In the genomic region with DNA sequence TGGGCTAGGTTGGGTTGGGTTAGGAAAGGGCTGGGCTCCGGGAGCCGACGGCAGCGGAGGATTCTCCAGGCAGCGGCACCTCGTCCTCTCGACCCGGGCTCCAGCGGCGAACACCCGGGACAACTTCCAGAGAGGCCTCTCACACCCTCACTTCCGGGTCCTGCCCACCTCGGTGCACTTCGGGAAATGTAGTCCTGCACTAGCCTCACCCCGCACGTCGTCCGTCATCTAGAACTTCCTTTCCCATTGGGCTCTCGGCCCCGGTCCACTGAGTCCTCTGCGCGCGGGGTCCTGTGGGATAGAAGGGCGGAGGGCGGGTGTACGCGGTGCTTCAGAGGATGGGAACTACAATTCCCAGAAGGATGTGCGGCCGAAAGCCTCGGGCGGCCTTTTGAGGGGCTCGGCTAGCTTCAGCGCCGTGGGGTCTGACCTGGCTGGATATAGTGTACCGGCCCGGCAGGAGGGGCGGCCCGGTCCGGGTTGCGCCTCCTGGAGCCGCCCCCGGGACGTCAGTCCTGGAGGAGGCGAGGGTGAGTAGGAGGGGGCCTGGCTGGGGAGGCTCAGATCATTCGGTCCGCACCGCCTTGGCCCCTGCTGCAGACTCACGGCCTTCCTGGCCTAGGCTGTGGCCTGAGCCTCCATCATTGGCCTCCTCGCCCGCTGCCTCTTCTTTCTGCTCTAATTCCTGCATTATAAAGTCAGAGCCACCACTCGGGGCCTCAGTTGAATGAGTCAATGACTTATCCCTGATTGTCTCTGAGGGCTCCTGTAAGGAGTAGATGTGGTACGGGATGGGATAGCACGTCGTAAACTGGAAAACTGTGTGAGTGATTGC, we compare ENCODE assay signal across 1 cellular context.
TF ChIP-seq lines count a peak whose summit lies in the region.

TSS of gene ERP44 (minus strand) at position 114 of the 835 bp plus-strand sequence. CDS start 160 bp downstream, outside the sequence.
TSS of gene INVS (plus strand) at position 357 of the 835 bp plus-strand sequence. CDS start 5,279 bp downstream, outside the sequence.

TF ChIP-seq in HEK293, 187 proteins besides CTCF, POLR2A, EP300 and RAD21 (continued from another document and continues in another):
- TF ChIP-seq ZNF280D (tag by site-specific recombination; IDR thresholded peaks at IDR 0.05), result peak; percentile 32; the same call in 1 of the 2 replicates
- peak; percentile 99 for TF ChIP-seq ZNF76 (tag by site-specific recombination; IDR thresholded peaks at IDR 0.05; ENCODE audit: borderline replicate concordance, low read depth)
- TF ChIP-seq IKZF3 (tag by site-specific recombination; IDR thresholded peaks at IDR 0.05), result peak; percentile 79; the same call in 1 of the 2 replicates
- TF ChIP-seq, protein P1, sequence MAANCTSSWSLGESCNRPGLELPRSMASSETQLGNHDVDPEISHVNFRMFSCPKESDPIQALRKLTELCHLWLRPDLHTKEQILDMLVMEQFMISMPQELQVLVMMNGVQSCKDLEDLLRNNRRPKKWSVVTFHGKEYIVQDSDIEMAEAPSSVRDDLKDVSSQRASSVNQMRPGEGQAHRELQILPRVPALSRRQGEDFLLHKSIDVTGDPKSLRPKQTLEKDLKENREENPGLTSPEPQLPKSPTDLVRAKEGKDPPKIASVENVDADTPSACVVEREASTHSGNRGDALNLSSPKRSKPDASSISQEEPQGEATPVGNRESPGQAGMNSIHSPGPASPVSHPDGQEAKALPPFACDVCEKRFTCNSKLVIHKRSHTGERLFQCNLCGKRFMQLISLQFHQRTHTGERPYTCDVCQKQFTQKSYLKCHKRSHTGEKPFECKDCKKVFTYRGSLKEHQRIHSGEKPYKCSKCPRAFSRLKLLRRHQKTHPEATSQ (tag by site-specific recombination; IDR thresholded peaks at IDR 0.05), result peak; percentile 53; the same call in 1 of the 2 replicates
- TF ChIP-seq SCRT1 (tag by site-specific recombination; IDR thresholded peaks at IDR 0.05; ENCODE audit: borderline replicate concordance), result no peak
- 0 out of 2 replicates have a peak, but pooled peaks have one; percentile 22 for TF ChIP-seq ZNF10 (tag by site-specific recombination; IDR thresholded peaks at IDR 0.05)
- TF ChIP-seq ZNF48 (tag by site-specific recombination; IDR thresholded peaks at IDR 0.05), result no peak
- TF ChIP-seq ZXDB (tag by site-specific recombination; IDR thresholded peaks at IDR 0.05), result peak; percentile 96
- 0 out of 2 replicates have a peak, but pooled peaks have one; percentile 68 for TF ChIP-seq ZBTB7A (tag by site-specific recombination; IDR thresholded peaks at IDR 0.05; ENCODE audit: low read depth)
- peak; percentile 64 for TF ChIP-seq ZFHX2 (tag by site-specific recombination; conservative IDR thresholded peaks at IDR 0.05)
- no peak for TF ChIP-seq WT1 (tag by site-specific recombination; IDR thresholded peaks at IDR 0.05)
- TF ChIP-seq KLF8 (tag by site-specific recombination; IDR thresholded peaks at IDR 0.05), result peak; percentile 99
- peak; percentile 56; the same call in 1 of the 2 replicates for TF ChIP-seq ZSCAN30 (tag by site-specific recombination; IDR thresholded peaks at IDR 0.05)
- TF ChIP-seq ZNF600 (tag by site-specific recombination; IDR thresholded peaks at IDR 0.05), result no peak
- TF ChIP-seq GLI4 (tag by site-specific recombination; IDR thresholded peaks at IDR 0.05), result no peak
- no peak for TF ChIP-seq ZNF155 (tag by site-specific recombination; IDR thresholded peaks at IDR 0.05)
- TF ChIP-seq ZNF211 (tag by site-specific recombination; IDR thresholded peaks at IDR 0.05; ENCODE audit: low read depth), result no peak
- no peak for TF ChIP-seq SALL2 (tag by site-specific recombination; IDR thresholded peaks at IDR 0.05; ENCODE audit: borderline replicate concordance)
- no peak for TF ChIP-seq ZBTB44 (tag by site-specific recombination; IDR thresholded peaks at IDR 0.05)
- no peak for TF ChIP-seq ZNF391 (tag by site-specific recombination; IDR thresholded peaks at IDR 0.05; ENCODE audit: borderline replicate concordance, low read depth)
- TF ChIP-seq, protein P2, sequence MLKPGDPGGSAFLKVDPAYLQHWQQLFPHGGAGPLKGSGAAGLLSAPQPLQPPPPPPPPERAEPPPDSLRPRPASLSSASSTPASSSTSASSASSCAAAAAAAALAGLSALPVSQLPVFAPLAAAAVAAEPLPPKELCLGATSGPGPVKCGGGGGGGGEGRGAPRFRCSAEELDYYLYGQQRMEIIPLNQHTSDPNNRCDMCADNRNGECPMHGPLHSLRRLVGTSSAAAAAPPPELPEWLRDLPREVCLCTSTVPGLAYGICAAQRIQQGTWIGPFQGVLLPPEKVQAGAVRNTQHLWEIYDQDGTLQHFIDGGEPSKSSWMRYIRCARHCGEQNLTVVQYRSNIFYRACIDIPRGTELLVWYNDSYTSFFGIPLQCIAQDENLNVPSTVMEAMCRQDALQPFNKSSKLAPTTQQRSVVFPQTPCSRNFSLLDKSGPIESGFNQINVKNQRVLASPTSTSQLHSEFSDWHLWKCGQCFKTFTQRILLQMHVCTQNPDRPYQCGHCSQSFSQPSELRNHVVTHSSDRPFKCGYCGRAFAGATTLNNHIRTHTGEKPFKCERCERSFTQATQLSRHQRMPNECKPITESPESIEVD (tag by site-specific recombination; IDR thresholded peaks at IDR 0.05), result no peak
- TF ChIP-seq ZNF791 (tag by site-specific recombination; IDR thresholded peaks at IDR 0.05), result no peak
- TF ChIP-seq KLF16 (tag by site-specific recombination; IDR thresholded peaks at IDR 0.05), result peak; percentile 77
- no peak for TF ChIP-seq ZNF112 (tag by site-specific recombination; IDR thresholded peaks at IDR 0.05)
- no peak; the same call in 1 of the 2 replicates for TF ChIP-seq SP7 (tag by site-specific recombination; IDR thresholded peaks at IDR 0.05)
- TF ChIP-seq HOXC10 (CRISPR knock-in tag; IDR thresholded peaks at IDR 0.05), result no peak
- peak; percentile 47; the same call in 1 of the 2 replicates for TF ChIP-seq ZBTB8A (tag by site-specific recombination; IDR thresholded peaks at IDR 0.05)
- TF ChIP-seq MYNN (tag by site-specific recombination; IDR thresholded peaks at IDR 0.05; ENCODE audit: borderline replicate concordance), result no peak
- peak; percentile 88 for TF ChIP-seq KLF10 (tag by site-specific recombination; IDR thresholded peaks at IDR 0.05)
- TF ChIP-seq, protein P3, sequence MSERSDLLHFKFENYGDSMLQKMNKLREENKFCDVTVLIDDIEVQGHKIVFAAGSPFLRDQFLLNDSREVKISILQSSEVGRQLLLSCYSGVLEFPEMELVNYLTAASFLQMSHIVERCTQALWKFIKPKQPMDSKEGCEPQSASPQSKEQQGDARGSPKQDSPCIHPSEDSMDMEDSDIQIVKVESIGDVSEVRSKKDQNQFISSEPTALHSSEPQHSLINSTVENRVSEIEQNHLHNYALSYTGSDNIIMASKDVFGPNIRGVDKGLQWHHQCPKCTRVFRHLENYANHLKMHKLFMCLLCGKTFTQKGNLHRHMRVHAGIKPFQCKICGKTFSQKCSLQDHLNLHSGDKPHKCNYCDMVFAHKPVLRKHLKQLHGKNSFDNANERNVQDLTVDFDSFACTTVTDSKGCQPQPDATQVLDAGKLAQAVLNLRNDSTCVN (tag by site-specific recombination; optimal IDR thresholded peaks at IDR 0.05), result peak; percentile 47
- peak; percentile 94 for TF ChIP-seq KLF7 (tag by site-specific recombination; IDR thresholded peaks at IDR 0.05; ENCODE audit: borderline replicate concordance)
- TF ChIP-seq, protein P4, sequence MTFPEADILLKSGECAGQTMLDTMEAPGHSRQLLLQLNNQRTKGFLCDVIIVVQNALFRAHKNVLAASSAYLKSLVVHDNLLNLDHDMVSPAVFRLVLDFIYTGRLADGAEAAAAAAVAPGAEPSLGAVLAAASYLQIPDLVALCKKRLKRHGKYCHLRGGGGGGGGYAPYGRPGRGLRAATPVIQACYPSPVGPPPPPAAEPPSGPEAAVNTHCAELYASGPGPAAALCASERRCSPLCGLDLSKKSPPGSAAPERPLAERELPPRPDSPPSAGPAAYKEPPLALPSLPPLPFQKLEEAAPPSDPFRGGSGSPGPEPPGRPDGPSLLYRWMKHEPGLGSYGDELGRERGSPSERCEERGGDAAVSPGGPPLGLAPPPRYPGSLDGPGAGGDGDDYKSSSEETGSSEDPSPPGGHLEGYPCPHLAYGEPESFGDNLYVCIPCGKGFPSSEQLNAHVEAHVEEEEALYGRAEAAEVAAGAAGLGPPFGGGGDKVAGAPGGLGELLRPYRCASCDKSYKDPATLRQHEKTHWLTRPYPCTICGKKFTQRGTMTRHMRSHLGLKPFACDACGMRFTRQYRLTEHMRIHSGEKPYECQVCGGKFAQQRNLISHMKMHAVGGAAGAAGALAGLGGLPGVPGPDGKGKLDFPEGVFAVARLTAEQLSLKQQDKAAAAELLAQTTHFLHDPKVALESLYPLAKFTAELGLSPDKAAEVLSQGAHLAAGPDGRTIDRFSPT (tag by site-specific recombination; IDR thresholded peaks at IDR 0.05), result no peak
- no peak for TF ChIP-seq ZNF571 (tag by site-specific recombination; IDR thresholded peaks at IDR 0.05)
- TF ChIP-seq ZBTB20 (tag by site-specific recombination; IDR thresholded peaks at IDR 0.05), result peak; percentile 96
- TF ChIP-seq ZNF146 (tag by site-specific recombination; IDR thresholded peaks at IDR 0.05), result no peak
- TF ChIP-seq ZNF394 (tag by site-specific recombination; IDR thresholded peaks at IDR 0.05; ENCODE audit: borderline replicate concordance), result peak; percentile 60; the same call in 1 of the 2 replicates
- TF ChIP-seq MZF1 (tag by site-specific recombination; IDR thresholded peaks at IDR 0.05; ENCODE audit: borderline replicate concordance), result no peak
- no peak for TF ChIP-seq ZFP69B (tag by site-specific recombination; IDR thresholded peaks at IDR 0.05)
- TF ChIP-seq ZNF221 (tag by site-specific recombination; IDR thresholded peaks at IDR 0.05; ENCODE audit: borderline replicate concordance), result no peak
- TF ChIP-seq PRDM10 (tag by site-specific recombination; IDR thresholded peaks at IDR 0.05), result peak; percentile 50; the same call in 1 of the 2 replicates
